35 cellular contexts compared by ENCODE assay signal in the genomic region with DNA sequence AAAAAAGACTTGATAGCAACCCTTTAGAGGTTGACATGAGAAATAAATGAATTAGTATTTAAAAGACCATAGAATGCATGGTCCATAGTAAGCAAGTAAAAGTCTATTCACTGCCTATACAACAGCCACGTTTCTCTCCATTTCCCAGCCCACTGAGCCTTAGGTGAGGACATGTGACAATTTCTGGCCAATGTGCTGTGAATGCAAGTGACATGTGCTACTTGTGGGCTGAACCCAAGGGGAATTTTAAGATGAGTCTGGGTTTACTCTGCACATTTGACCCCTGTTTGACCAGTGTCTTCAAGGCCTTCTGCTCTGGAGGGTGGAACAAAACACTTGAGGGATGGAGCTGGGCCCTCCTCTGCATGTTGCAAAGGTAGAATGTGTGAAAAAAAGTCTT.
"Had no signal": no experiment of that assay in that cellular context is flagged by ENCODE, and none has a peak within 500 bp of the region (broad histone marks: within the 10 kb centered on the region; RNA-seq: fewer than 3 reads in every experiment).

No MANE protein-coding gene starts in this region.

- H3K4me3 ChIP-seq: MG63 had no signal

- H3K9me3 ChIP-seq: MG63 had no signal

- H3K9ac ChIP-seq: KMS-11 had no signal

- H3K36me3 ChIP-seq: MG63 had no signal

- H3K27me3 ChIP-seq: MG63 had no signal

- DNase-seq: Karpas-422, Kasumi-1, KG1, MG63, MM.1S, MV-4-11, NCI-H1048, NCI-H1092, NCI-H1092 treated with DMSO at 0.1 percent for 48 hours, NCI-H1105, NCI-H1105 treated with DMSO at 0.1 percent for 48 hours, NCI-H1417, NCI-H1417 treated with DMSO at 0.1 percent for 48 hours, NCI-H1436, NCI-H1436 treated with DMSO at 0.1 percent for 48 hours, NCI-H146, NCI-H1694, NCI-H1694 treated with DMSO at 0.1 percent for 48 hours, NCI-H187, NCI-H187 treated with DMSO at 0.1 percent for 48 hours, NCI-H1930, NCI-H2029, NCI-H2029 treated with DMSO at 0.1 percent for 48 hours, NCI-H2081, NCI-H2081 treated with DMSO at 0.1 percent for 48 hours, NCI-H2107, NCI-H2171, NCI-H2171 treated with DMSO at 0.1 percent for 48 hours, NCI-H2227 treated with DMSO at 0.1 percent for 48 hours, NCI-H226, NCI-H345, NCI-H446, NCI-H446 treated with DMSO at 0.1 percent for 48 hours, NCI-H510A had no signal

- H3K27ac ChIP-seq: KMS-11 had no signal

- H3K4me2 ChIP-seq: KMS-11 had no signal
